ENCODE assay signal across 1 cellular context in the genomic region with DNA sequence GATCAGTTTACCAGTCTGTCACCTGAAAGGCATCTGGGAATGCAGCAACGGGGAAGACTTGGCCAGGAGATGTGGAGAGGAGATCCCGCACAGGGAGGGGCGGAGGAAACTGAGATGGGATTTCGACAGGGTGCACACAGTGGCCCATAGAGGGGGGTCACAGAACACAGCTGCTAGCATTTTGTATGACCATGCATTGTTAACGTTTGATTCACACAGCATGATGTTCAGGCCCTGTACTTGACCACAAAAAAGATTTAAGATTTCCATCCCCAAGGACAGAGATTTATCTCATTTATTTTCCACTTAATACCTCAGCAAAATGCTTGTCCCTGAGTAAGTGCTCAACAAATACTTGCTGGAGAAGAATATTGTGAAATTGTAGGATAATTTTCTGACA.
TF ChIP-seq lines count a peak whose summit lies in the region.

No MANE protein-coding gene starts in this region.

TF ChIP-seq in IMR-90, 13 proteins besides CTCF, POLR2A, EP300 and RAD21:
- TF ChIP-seq FOS (IDR thresholded peaks at IDR 0.05; ENCODE audit: low read depth, low read length) (no peak), SMC3 (IDR thresholded peaks at IDR 0.05; ENCODE audit: low read depth, low read length) (no peak), MAZ (IDR thresholded peaks at IDR 0.05; ENCODE audit: borderline replicate concordance, low read depth, low read length) (no peak), CEBPB (IDR thresholded peaks at IDR 0.05; ENCODE audit: low read depth, low read length) (no peak), BHLHE40 (IDR thresholded peaks at IDR 0.05; ENCODE audit: low read depth, low read length) (no peak), CHD1 (IDR thresholded peaks at IDR 0.05; ENCODE audit: low read depth, low read length) (no peak), NFE2L2 (IDR thresholded peaks at IDR 0.05; ENCODE audit: low read depth, low read length) (no peak), MAFK (IDR thresholded peaks at IDR 0.05; ENCODE audit: low read depth, low read length) (no peak), MXI1 (IDR thresholded peaks at IDR 0.05; ENCODE audit: borderline replicate concordance, low read depth, low read length) (no peak), RCOR1 (IDR thresholded peaks at IDR 0.05; ENCODE audit: insufficient replicate concordance, low read length) (no peak), RFX5 (IDR thresholded peaks at IDR 0.05; ENCODE audit: low read depth, low read length) (no peak)
- TF ChIP-seq, protein P1, sequence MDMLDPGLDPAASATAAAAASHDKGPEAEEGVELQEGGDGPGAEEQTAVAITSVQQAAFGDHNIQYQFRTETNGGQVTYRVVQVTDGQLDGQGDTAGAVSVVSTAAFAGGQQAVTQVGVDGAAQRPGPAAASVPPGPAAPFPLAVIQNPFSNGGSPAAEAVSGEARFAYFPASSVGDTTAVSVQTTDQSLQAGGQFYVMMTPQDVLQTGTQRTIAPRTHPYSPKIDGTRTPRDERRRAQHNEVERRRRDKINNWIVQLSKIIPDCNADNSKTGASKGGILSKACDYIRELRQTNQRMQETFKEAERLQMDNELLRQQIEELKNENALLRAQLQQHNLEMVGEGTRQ (IDR thresholded peaks at IDR 0.05; ENCODE audit: low read depth, low read length) = no peak
- TF ChIP-seq, protein P2, sequence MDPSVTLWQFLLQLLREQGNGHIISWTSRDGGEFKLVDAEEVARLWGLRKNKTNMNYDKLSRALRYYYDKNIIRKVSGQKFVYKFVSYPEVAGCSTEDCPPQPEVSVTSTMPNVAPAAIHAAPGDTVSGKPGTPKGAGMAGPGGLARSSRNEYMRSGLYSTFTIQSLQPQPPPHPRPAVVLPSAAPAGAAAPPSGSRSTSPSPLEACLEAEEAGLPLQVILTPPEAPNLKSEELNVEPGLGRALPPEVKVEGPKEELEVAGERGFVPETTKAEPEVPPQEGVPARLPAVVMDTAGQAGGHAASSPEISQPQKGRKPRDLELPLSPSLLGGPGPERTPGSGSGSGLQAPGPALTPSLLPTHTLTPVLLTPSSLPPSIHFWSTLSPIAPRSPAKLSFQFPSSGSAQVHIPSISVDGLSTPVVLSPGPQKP (IDR thresholded peaks at IDR 0.05; ENCODE audit: borderline replicate concordance, low read depth, low read length) = no peak
